14 cellular contexts compared by ENCODE assay signal in genomic region chr17:15498107-15498506, GRCh38. TPM values are rescaled to one million over a fixed set of nuclear protein-coding genes. Genes with fewer than 3 reads are reported as not detected.
DNase-seq lines count a peak whose midpoint lies in the region; ATAC-seq, FAIRE-seq and TF ChIP-seq lines count a peak whose summit lies in the region.
"Had no signal": no experiment of that assay in that cellular context is flagged by ENCODE, and none has a peak within 500 bp of the region (broad histone marks: within the 10 kb centered on the region; RNA-seq: fewer than 3 reads in every experiment).

No MANE protein-coding gene starts in this region.

- BruUV-seq in Panc1 (replicated peaks; lab: Mats Ljungman, UMichigan): no TSS peak

- H3K23ac ChIP-seq in H9 (ENCODE audit: insufficient read length, low read depth, low read length): no peak overlapping the region
- H3K23ac ChIP-seq in H1 (ENCODE audit: insufficient read length): no peak overlapping the region

- TF ChIP-seq CTCF in DND-41 (IDR thresholded peaks at IDR 0.05; ENCODE audit: borderline replicate concordance, extremely low read depth, low read length, poor library complexity, severe bottlenecking) (no peak), H9 (conservative IDR thresholded peaks at IDR 0.05) (no peak), Panc1 (IDR thresholded peaks at IDR 0.05) (no peak), H1 (IDR thresholded peaks at IDR 0.05; ENCODE audit: control extremely low read depth in 1 of 3, insufficient read depth in 1 of 3, low read depth in 1 of 3, low read length in 3 of 3) (no peak)

- H3K9ac ChIP-seq in DND-41 (ENCODE audit: low read depth, low read length): no peak overlapping the region
- no peak overlapping the region for H3K9ac ChIP-seq in H9 (ENCODE audit: extremely low read depth, insufficient read length, low read length)
- H3K9ac ChIP-seq in H1 (replicated peaks in 1 of 4; ENCODE audit: extremely low read depth in 1 of 4, low read depth in 3 of 4, low read length in 3 of 4): no peak overlapping the region

- ATAC-seq in DND-41 (ENCODE audit: insufficient read depth, low read depth) (peak; percentile 65), Panc1 (peak; percentile 58; the same call in 1 of the 2 replicates), GM18868 (IDR thresholded peaks at IDR 0.05; ENCODE audit: unreplicated experiment) (no peak), HG02623 (IDR thresholded peaks at IDR 0.05; ENCODE audit: unreplicated experiment) (no peak)

- H2BK5ac ChIP-seq in H9 (ENCODE audit: insufficient read length, low read length): no peak overlapping the region
- no peak overlapping the region for H2BK5ac ChIP-seq in H1 (ENCODE audit: low read depth, low read length)

- H2AK5ac ChIP-seq in H9 (ENCODE audit: insufficient read length, low read length) (no peak overlapping the region), H1 (ENCODE audit: low read depth, low read length) (no peak overlapping the region)

- in situ Hi-C loops in Panc1 (cut with HindIII; ENCODE audit: low pct_unique_long_range_greater_than_20kb, low sequenced_read_pairs): no loop called here

- H3K56ac ChIP-seq in H9 (ENCODE audit: insufficient read length, low read depth, low read length) (no peak overlapping the region), H1 (replicated peaks; ENCODE audit: insufficient read length, low read depth, low read length) (no peak overlapping the region)

- no peak overlapping the region for H3K14ac ChIP-seq in H9 (ENCODE audit: insufficient read depth, low read length)
- no peak overlapping the region for H3K14ac ChIP-seq in H1 (ENCODE audit: insufficient read length)

- POLR2A ChIA-PET in Panc1 (lab: Charles Lee) (no interaction called here), H1 (lab: Charles Lee; ENCODE audit: partially characterized antibody) (no interaction called here)

- no peak overlapping the region for H3K4me3 Mint-ChIP-seq in H9
- H3K4me3 Mint-ChIP-seq: CD14-positive monocyte had no signal

- H2AFZ ChIP-seq in DND-41 (ENCODE audit: low read depth, low read length) (no peak overlapping the region), H9 (ENCODE audit: low read length) (no peak overlapping the region), H1 (ENCODE audit: low read length) (0 out of 2 replicates have a peak overlapping the region, but pooled peaks have one; percentile 63)

- H3K18ac ChIP-seq in H9 (ENCODE audit: insufficient read length, low read depth, low read length) (no peak overlapping the region), H1 (ENCODE audit: extremely low read depth, low read length) (no peak overlapping the region)

- peak; percentile 48 for FAIRE-seq in H1 (lab: Jason Lieb, UNC)

- no CpG with 5 or more reads among the region's 2 CpGs for WGBS in H9 (ENCODE audit: extremely low coverage, insufficient read length, low lambda C conversion rate)
- 91% methylated on average over 2 of the region's 2 CpGs; no CpG with 5 or more reads in 1 of the 2 experiments for WGBS in H1 (ENCODE audit: extremely low coverage in 1 of 2, insufficient coverage in 1 of 2, insufficient read length in 1 of 2, insufficient replicate concordance in 2 of 2, low coverage in 1 of 2, low lambda C conversion rate in 2 of 2, missing lambda C conversion rate in 1 of 2), 2 experiments

- H4K8ac ChIP-seq in H9 (replicated peaks; ENCODE audit: insufficient read length, low read depth, low read length) (no peak overlapping the region), H1 (ENCODE audit: extremely low read depth, insufficient read depth, low read length) (no peak overlapping the region)

- H3T11ph ChIP-seq in H9 (ENCODE audit: low read length): no peak overlapping the region

- TF ChIP-seq RAD21 in H1 (IDR thresholded peaks at IDR 0.05 in 1 of 2, conservative IDR thresholded peaks at IDR 0.05 in 1 of 2; ENCODE audit: low read depth in 2 of 2, low read length in 2 of 2): no peak

- no peak for TF ChIP-seq EP300 in H1 (IDR thresholded peaks at IDR 0.05; ENCODE audit: borderline replicate concordance in 1 of 2, low read depth in 2 of 2, low read length in 2 of 2)

- no peak overlapping the region for H2BK15ac ChIP-seq in H9 (ENCODE audit: low read depth, low read length)
- no peak overlapping the region for H2BK15ac ChIP-seq in H1 (ENCODE audit: low read length)

- H3K36me3 ChIP-seq in DND-41 (ENCODE audit: insufficient read depth, low read length) (no peaks in the 10 kb centered on the region), Panc1 (ENCODE audit: control insufficient read depth, insufficient read depth, low read length) (no peaks in the 10 kb centered on the region), H1 (ENCODE audit: control insufficient read depth in 2 of 4, insufficient read depth in 4 of 4, low read length in 3 of 4) (0 out of 8 replicates have a peak, but pooled peaks cover 0 to 2% (median 0%) of the 10 kb centered on the region in 4 experiments)

- H3K27me3 Mint-ChIP-seq in H9 (ENCODE audit: low read depth): no peaks in the 10 kb centered on the region

- H3K9me3 Mint-ChIP-seq in H9: no peaks in the 10 kb centered on the region; a peak in 1 of 5 replicates

- peaks cover 12 to 13% of the 10 kb centered on the region in 2 experiments for H3K4me1 Mint-ChIP-seq in H9

- no peaks in the 10 kb centered on the region for H3K79me2 ChIP-seq in DND-41 (ENCODE audit: insufficient read depth, low read length)
- no peaks in the 10 kb centered on the region for H3K79me2 ChIP-seq in H9 (ENCODE audit: insufficient read depth, low read length)
- H3K79me2 ChIP-seq in H1 (ENCODE audit: control insufficient read depth in 1 of 2, insufficient read depth in 2 of 2, low read length in 2 of 2): no peaks in the 10 kb centered on the region

- H3K4ac ChIP-seq in H9 (ENCODE audit: low read depth, low read length) (no peak overlapping the region), H1 (replicated peaks; ENCODE audit: insufficient read length, low read depth, low read length) (no peak overlapping the region)

- H3K4me1 ChIP-seq in DND-41 (ENCODE audit: insufficient read depth, low read length): no peaks in the 10 kb centered on the region
- no peaks in the 10 kb centered on the region; the same call in 1 of the 2 replicates for H3K4me1 ChIP-seq in H9 (ENCODE audit: insufficient read depth, low read length)
- peaks cover 3% of the 10 kb centered on the region; the same call in 1 of the 2 replicates for H3K4me1 ChIP-seq in Panc1 (ENCODE audit: control insufficient read depth, insufficient read depth, low read length)
- peaks cover 0 to 5% (median 4%) of the 10 kb centered on the region in 4 experiments; a peak in 4 of 7 replicates for H3K4me1 ChIP-seq in H1 (replicated peaks in 1 of 4; ENCODE audit: control insufficient read depth in 3 of 4, insufficient read depth in 4 of 4, low read length in 3 of 4)

- H4K91ac ChIP-seq in H9 (ENCODE audit: insufficient read length, low read depth, low read length): no peak overlapping the region
- H4K91ac ChIP-seq in H1 (replicated peaks; ENCODE audit: insufficient read length, low read length): no peak overlapping the region

- H3K27ac Mint-ChIP-seq in H9: no peak overlapping the region
- H3K27ac Mint-ChIP-seq: CD14-positive monocyte had no signal

- DNase-seq in DND-41 (peak; percentile 9), H9 (peak; percentile 47), Panc1 (ENCODE audit: low read depth, low spot score) (no peak), H1 (ENCODE audit: low read depth in 1 of 2, low spot score in 2 of 2) (no peak), NCI-H2107 (lab: John Stamatoyannopoulos, UW) (no peak), NK-92 (lab: John Stamatoyannopoulos, UW; ENCODE audit: unreplicated experiment) (no peak)
- DNase-seq: MM.1S, NCI-H345, occipital lobe had no signal

- CTCF ChIA-PET in Panc1 (lab: Charles Lee): no interaction called here
- CTCF ChIA-PET in H1 (lab: Charles Lee; ENCODE audit: partially characterized antibody): interaction anchor here (7.0 to 7.3 kb wide), 2 partner anchors 61 to 240 kb away, joined by 64 to 87 read pairs; no protein-coding TSS in a partner anchor

- intact Hi-C loops in Panc1 (cut with micrococcal nuclease; ENCODE audit: unreplicated experiment): no loop called here

- H3K23me2 ChIP-seq in H9 (ENCODE audit: insufficient read length, low read depth, low read length, poor library complexity, severe bottlenecking) (no peaks in the 10 kb centered on the region), H1 (ENCODE audit: low read depth, low read length) (no peaks in the 10 kb centered on the region)

- no peak overlapping the region for H3K4me2 ChIP-seq in DND-41 (ENCODE audit: insufficient read depth, low read length)
- no peak overlapping the region for H3K4me2 ChIP-seq in H9 (ENCODE audit: insufficient read depth, insufficient read length, low read length)
- H3K4me2 ChIP-seq in H1 (ENCODE audit: insufficient read depth in 1 of 2, low read depth in 2 of 2, low read length in 2 of 2): no peak overlapping the region

- H3K79me1 ChIP-seq in H9 (ENCODE audit: insufficient read depth, low read depth, low read length, poor library complexity, severe bottlenecking): no peaks in the 10 kb centered on the region
- no peaks in the 10 kb centered on the region for H3K79me1 ChIP-seq in H1 (ENCODE audit: low read depth, low read length)

- H2BK20ac ChIP-seq in H9 (ENCODE audit: low read depth, low read length, poor library complexity, severe bottlenecking) (no peak overlapping the region), H1 (ENCODE audit: low read length) (no peak overlapping the region)

- H3K27me3 ChIP-seq in DND-41 (ENCODE audit: insufficient read depth, low read length, poor library complexity): no peaks in the 10 kb centered on the region
- H3K27me3 ChIP-seq in H9 (ENCODE audit: insufficient read depth, low read length): no peaks in the 10 kb centered on the region
- H3K27me3 ChIP-seq in Panc1 (ENCODE audit: control insufficient read depth, insufficient read depth, low read length): no peaks in the 10 kb centered on the region
- H3K27me3 ChIP-seq in H1 (replicated peaks in 1 of 4; ENCODE audit: control insufficient read depth in 3 of 4, extremely low read depth in 1 of 4, insufficient read depth in 3 of 4, low read length in 3 of 4): no peaks in the 10 kb centered on the region

- H3K36me3 Mint-ChIP-seq in H9 (ENCODE audit: insufficient read depth in 1 of 3, low read depth in 3 of 3): peaks cover 29 to 57% (median 39%) of the 10 kb centered on the region in 3 experiments

- H2BK120ac ChIP-seq in H9 (ENCODE audit: low read depth, low read length, poor library complexity, severe bottlenecking) (no peak overlapping the region), H1 (replicated peaks; ENCODE audit: low read depth, low read length) (no peak overlapping the region)

- H2BK12ac ChIP-seq in H9 (ENCODE audit: insufficient read length, low read depth, low read length): no peak overlapping the region
- no peak overlapping the region for H2BK12ac ChIP-seq in H1 (ENCODE audit: low read depth, low read length)

- no peak overlapping the region for H3K4me3 ChIP-seq in DND-41 (ENCODE audit: low read depth in 1 of 2, low read length in 2 of 2)
- H3K4me3 ChIP-seq in Panc1 (ENCODE audit: low read depth in 2 of 2, low read length in 2 of 2): no peak overlapping the region
- no peak overlapping the region for H3K4me3 ChIP-seq in H1 (ENCODE audit: extremely low read depth in 1 of 4, insufficient read depth in 2 of 4, low read depth in 3 of 4, low read length in 4 of 4)
- H3K4me3 ChIP-seq: coronary artery, skin epidermis had no signal

- no peak overlapping the region for H4K5ac ChIP-seq in H9 (ENCODE audit: insufficient read length, low read depth, low read length)
- H4K5ac ChIP-seq in H1 (ENCODE audit: insufficient read length, low read depth, low read length): no peak overlapping the region

- H4K20me1 ChIP-seq in DND-41 (ENCODE audit: insufficient read depth, low read length): no peaks in the 10 kb centered on the region
- H4K20me1 ChIP-seq in H9 (ENCODE audit: control insufficient read depth, insufficient read depth, insufficient read length): no peaks in the 10 kb centered on the region
- no peaks in the 10 kb centered on the region for H4K20me1 ChIP-seq in H1 (replicated peaks in 1 of 2; ENCODE audit: control insufficient read depth in 1 of 2, insufficient read depth in 2 of 2, low read length in 2 of 2)

- H3K9me3 ChIP-seq in DND-41 (ENCODE audit: insufficient read depth, low read length, severe bottlenecking): no peaks in the 10 kb centered on the region
- H3K9me3 ChIP-seq in H9 (ENCODE audit: control insufficient read depth, low read depth, low read length): no peaks in the 10 kb centered on the region
- no peaks in the 10 kb centered on the region for H3K9me3 ChIP-seq in Panc1 (ENCODE audit: control insufficient read depth, insufficient read depth, low read depth, low read length)
- no peaks in the 10 kb centered on the region for H3K9me3 ChIP-seq in H1 (ENCODE audit: insufficient read depth in 2 of 2, low read depth in 1 of 2, low read length in 1 of 2)

- TF ChIP-seq POLR2A in H1 (IDR thresholded peaks at IDR 0.05; ENCODE audit: control extremely low read depth in 1 of 2, low read depth in 2 of 2, low read length in 2 of 2): no peak

- H3K27ac ChIP-seq in DND-41 (ENCODE audit: low read length) (no peak overlapping the region), H9 (ENCODE audit: insufficient read length, low read depth, low read length) (no peak overlapping the region), Panc1 (ENCODE audit: low read length) (no peak overlapping the region), H1 (ENCODE audit: low read depth, low read length) (no peak overlapping the region)
- H3K27ac ChIP-seq: coronary artery had no signal

RNA-seq across cellular contexts. Expression of gene CDRT4, which starts 30.7 kb away (rescaled TPM):
- total RNA-seq in H9 (2021) (3.8 and 5.0 TPM in 2 replicates), Panc1 (2021; ENCODE audit: unreplicated experiment) (2.8 TPM)
- not detected for polyA plus RNA-seq in Panc1 (2012; ENCODE audit: insufficient read length)
- 1.4 and 2.6 TPM in 2 replicates for total RNA-seq in H1 (2021; fragmentation: NEBNext Ultra II Directional; extraction: Animal tissue kit (Norgen Biotek cat#: 25700))
- 3.0 and 5.6 TPM in 2 replicates for polyA plus RNA-seq in H1 (2011; rRNA removed)
- 3.0 TPM for polyA plus RNA-seq in H1 (2011; cell fraction: cytosol; rRNA removed)
- 21.9 TPM for polyA plus RNA-seq in H1 (2011; cell fraction: nucleus; rRNA removed)
- polyA plus RNA-seq in H1 (2012, experiment 1 of 2): 0.42 to 3.4 TPM (median 2.2 TPM) in 4 replicates
- polyA plus RNA-seq in H1 (2012, experiment 2 of 2): not detected
- 6.8 TPM for polyA plus RNA-seq in H1 (2013, experiment 1 of 2)
- polyA plus RNA-seq in H1 (2013, experiment 2 of 2): 5.8 TPM
- polyA minus RNA-seq in H1 (2011; rRNA and poly(A)+ RNA removed): 4.2 and 7.3 TPM in 2 replicates
- 4.4 TPM for polyA minus RNA-seq in H1 (2011; cell fraction: cytosol; rRNA and poly(A)+ RNA removed)
- polyA minus RNA-seq in H1 (2011; cell fraction: nucleus; rRNA and poly(A)+ RNA removed): 13.8 TPM

Comparison
In these comparisons a context has a peak if more than half of its experiments do, and no peak if none do; other contexts are left out.
1. ATAC-seq: peak in DND-41 (single experiment) and Panc1 (single experiment); none in GM18868 (single experiment) and HG02623 (single experiment).
2. DNase-seq: peak in DND-41 (single experiment) and H9 (single experiment); none in Panc1 (single experiment), H1 (0 of 2), NCI-H2107 (single experiment) and NK-92 (single experiment).